In the genomic region with DNA sequence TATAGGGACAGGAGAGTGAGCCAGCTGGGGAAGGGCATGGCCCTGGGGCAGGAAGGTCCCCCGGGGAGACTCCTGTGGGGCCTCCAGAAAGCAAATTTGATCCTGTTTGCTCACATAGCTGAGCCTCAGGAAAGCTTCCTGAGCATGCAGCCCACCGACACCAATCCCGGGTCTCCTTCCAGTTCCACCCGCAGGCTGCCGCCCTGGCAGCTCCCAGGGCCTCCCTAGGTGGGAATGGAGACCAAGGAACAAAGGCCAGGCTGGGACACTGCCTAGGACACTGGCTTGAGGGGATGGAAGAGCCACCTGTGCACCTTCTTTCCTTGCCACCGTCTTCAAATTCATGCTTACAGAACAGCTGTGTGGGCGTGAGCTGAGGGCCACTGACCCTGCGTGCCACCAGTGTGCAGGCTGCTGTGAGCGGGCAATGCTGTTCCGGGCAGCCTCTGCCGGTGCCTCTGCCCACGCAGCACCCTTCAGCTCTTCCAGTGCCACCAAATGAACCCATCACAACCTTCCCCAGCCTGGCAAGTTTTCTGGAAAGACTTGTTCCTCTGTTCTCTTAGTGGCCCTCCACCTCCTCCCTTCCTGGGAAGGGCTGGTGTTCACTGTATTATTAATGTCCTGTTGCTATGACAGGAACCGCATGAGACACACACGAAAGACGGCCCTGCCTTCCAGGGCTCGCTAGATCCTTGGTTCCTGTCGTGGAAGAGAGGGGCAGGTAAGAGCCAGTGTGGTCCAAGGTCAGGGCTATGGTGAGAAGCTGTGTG, we compare ENCODE assay signal across 1 cellular context.
TF ChIP-seq lines count a peak whose summit lies in the region.

No MANE protein-coding gene starts in this region.

TF ChIP-seq in GM23338, 12 proteins besides CTCF, POLR2A, EP300 and RAD21 (continued from another document):
- TF ChIP-seq CREB1 (CRISPR knock-in tag; IDR thresholded peaks at IDR 0.05; ENCODE audit: low read depth) = no peak
- no peak for TF ChIP-seq POLR2AphosphoS5 (IDR thresholded peaks at IDR 0.05; ENCODE audit: low read depth)
- no peak for TF ChIP-seq ZNF114 (CRISPR knock-in tag; IDR thresholded peaks at IDR 0.05)
- no peak for TF ChIP-seq JUNB (IDR thresholded peaks at IDR 0.05; ENCODE audit: unreplicated experiment)
